ENCODE assay signal across 1 cellular context in the genomic region with DNA sequence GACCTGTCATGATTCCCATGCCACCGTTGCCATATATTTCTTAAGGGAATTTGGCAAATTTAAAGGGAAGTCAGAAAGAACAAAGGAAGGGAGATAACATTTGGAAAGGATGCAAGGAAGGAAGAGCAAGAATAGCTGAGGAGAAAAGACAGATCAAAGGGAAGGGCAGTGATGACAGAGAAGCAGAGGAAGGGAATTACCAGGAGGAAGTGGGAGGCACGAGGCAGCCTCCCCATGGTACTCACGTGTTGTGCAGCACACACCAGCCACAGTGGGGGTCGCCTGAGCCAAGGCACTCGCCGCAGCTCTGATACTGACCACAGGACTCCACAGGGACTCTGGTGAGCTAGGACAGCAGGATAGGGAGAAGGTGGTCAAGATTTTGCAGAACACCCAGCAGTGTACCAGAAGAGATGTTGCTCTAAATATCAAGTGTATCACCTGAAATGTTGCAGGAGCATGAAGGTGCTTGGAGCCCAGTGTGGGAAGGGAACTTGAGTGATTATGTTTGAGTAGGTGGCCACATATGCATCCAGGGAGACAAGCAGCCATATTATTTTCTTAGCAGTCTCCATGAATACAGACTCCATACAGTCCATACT.
A peak's percentile ranks its signal among the peaks of the same experiment; 100 is the strongest.
TF ChIP-seq lines count a peak whose summit lies in the region.

No MANE protein-coding gene starts in this region.

TF ChIP-seq in GM12878, 131 proteins besides CTCF, POLR2A, EP300 and RAD21 (continued from another document):
- TF ChIP-seq, protein P1, sequence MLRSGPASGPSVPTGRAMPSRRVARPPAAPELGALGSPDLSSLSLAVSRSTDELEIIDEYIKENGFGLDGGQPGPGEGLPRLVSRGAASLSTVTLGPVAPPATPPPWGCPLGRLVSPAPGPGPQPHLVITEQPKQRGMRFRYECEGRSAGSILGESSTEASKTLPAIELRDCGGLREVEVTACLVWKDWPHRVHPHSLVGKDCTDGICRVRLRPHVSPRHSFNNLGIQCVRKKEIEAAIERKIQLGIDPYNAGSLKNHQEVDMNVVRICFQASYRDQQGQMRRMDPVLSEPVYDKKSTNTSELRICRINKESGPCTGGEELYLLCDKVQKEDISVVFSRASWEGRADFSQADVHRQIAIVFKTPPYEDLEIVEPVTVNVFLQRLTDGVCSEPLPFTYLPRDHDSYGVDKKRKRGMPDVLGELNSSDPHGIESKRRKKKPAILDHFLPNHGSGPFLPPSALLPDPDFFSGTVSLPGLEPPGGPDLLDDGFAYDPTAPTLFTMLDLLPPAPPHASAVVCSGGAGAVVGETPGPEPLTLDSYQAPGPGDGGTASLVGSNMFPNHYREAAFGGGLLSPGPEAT (IDR thresholded peaks at IDR 0.05; ENCODE audit: low read depth) = 0 out of 2 replicates have a peak, but pooled peaks have one; percentile 30
- no peak for TF ChIP-seq MYB (IDR thresholded peaks at IDR 0.05; ENCODE audit: borderline replicate concordance, low read depth, low read length)
- TF ChIP-seq, protein P2, sequence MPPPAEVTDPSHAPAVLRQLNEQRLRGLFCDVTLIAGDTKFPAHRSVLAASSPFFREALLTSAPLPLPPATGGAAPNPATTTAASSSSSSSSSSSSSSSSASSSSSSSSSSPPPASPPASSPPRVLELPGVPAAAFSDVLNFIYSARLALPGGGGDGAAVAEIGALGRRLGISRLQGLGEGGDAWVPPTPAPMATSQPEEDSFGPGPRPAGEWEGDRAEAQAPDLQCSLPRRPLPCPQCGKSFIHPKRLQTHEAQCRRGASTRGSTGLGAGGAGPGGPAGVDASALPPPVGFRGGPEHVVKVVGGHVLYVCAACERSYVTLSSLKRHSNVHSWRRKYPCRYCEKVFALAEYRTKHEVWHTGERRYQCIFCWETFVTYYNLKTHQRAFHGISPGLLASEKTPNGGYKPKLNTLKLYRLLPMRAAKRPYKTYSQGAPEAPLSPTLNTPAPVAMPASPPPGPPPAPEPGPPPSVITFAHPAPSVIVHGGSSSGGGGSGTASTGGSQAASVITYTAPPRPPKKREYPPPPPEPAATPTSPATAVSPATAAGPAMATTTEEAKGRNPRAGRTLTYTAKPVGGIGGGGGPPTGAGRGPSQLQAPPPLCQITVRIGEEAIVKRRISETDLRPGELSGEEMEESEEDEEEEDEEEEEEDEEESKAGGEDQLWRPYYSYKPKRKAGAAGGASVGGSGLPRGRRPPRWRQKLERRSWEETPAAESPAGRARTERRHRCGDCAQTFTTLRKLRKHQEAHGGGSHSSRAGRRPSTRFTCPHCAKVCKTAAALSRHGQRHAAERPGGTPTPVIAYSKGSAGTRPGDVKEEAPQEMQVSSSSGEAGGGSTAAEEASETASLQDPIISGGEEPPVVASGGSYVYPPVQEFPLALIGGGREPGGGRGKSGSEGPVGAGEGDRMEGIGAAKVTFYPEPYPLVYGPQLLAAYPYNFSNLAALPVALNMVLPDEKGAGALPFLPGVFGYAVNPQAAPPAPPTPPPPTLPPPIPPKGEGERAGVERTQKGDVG (CRISPR knock-in tag; IDR thresholded peaks at IDR 0.05) = no peak
- TF ChIP-seq, protein P3, sequence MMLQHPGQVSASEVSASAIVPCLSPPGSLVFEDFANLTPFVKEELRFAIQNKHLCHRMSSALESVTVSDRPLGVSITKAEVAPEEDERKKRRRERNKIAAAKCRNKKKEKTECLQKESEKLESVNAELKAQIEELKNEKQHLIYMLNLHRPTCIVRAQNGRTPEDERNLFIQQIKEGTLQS (IDR thresholded peaks at IDR 0.05; ENCODE audit: borderline replicate concordance, extremely low read depth, low read depth, low read length) = no peak
